Comparison of ENCODE assay signal across 15 cellular contexts in the genomic region with DNA sequence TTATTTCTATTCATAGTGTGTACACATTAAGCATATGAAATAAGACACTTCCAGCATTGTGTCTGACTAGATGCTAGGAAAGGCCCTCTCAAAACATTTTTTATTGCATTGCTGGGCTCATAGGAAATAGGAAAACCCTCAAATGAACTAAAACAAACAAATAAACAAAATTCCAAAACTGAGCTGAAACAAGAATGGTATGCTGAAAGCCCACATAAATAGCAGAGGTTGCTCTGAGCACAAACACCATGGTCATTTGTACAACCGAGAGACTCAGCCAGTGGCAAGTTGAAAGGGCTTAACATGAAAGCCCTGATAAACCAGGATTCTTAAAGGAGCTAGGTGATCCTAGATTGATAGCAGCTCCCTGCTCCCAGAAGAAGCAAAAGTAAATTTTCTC.
"Had no signal": no experiment of that assay in that cellular context is flagged by ENCODE, and none has a peak within 500 bp of the region (broad histone marks: within the 10 kb centered on the region; RNA-seq: fewer than 3 reads in every experiment).

No MANE protein-coding gene starts in this region.

- H3K36me3 ChIP-seq: neutrophil had no signal

- DNase-seq: dorsolateral prefrontal cortex; effector CD8-positive, alpha-beta T cell; foreskin keratinocyte; head of caudate nucleus; left colon; naive thymus-derived CD8-positive, alpha-beta T cell; psoas muscle; small intestine; stimulated activated CD4-positive, alpha-beta T cell treated with anti-CD3 and anti-CD28 coated beads, Interleukin-2, amount 100 ng/mL, for 48 hours; stimulated activated naive CD4-positive, alpha-beta T cell treated with Interleukin-2 at 50 U/mL for 16 hours; trophoblast cell had no signal

- H3K4me1 ChIP-seq: foreskin keratinocyte, psoas muscle had no signal

- ATAC-seq: esophagus mucosa; foreskin keratinocyte; left colon; naive thymus-derived CD8-positive, alpha-beta T cell; psoas muscle had no signal

- H3K4me2 ChIP-seq: hepatocyte had no signal

- H3K4me3 ChIP-seq: coronary artery, dorsolateral prefrontal cortex, hepatocyte, psoas muscle had no signal

- H3K79me2 ChIP-seq: hepatocyte had no signal

- H3K27me3 ChIP-seq: dorsolateral prefrontal cortex, foreskin keratinocyte, hepatocyte, neutrophil had no signal

- H3K9me3 ChIP-seq: neutrophil, psoas muscle had no signal

- H3K27ac ChIP-seq: coronary artery, dorsolateral prefrontal cortex, foreskin keratinocyte, neutrophil, psoas muscle had no signal

- H2AFZ ChIP-seq: hepatocyte had no signal
